Comparison of ENCODE assay signal across 9 cellular contexts in the genomic region with DNA sequence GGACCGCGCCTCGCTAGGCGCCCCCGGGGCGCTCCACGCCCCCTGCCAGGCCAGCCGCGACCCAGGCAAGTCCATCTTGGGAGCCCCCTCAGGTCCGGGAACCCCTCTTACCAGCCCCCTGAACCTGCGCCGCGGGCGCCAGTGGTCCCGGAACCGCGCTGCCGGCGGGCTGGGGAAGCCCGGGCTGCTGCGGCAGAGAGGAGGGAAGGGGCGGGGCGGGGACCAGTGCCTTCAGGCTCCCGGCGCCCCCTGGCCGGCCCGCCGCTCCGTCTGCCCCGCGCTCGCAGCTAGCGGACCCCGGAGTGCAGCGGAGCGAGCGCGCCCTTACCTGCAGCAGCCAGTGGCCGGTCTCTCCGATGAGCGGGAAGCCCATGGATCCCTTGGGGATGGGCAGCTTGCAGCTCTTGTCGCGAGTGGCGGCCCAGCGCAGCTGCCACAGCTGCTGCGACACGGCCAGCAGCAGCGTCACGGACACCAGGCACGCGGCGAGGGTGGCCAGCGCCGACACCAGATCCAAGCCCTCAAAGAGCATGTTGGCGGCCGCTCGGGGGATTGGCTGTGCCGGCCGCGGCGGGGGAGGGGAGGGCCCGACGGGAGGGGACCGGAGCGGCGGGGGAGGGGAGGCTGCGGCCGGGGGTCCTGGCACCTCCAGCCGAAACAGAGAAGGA. TPM values are rescaled to one million over a fixed set of nuclear protein-coding genes. Genes with fewer than 3 reads are reported as not detected.
DNase-seq lines count a peak whose midpoint lies in the region; ATAC-seq lines count a peak whose summit lies in the region.
"Had no signal": no experiment of that assay in that cellular context is flagged by ENCODE, and none has a peak within 500 bp of the region (broad histone marks: within the 10 kb centered on the region; RNA-seq: fewer than 3 reads in every experiment).

TSS of gene CYP26B1 (minus strand) at position 560 of the 668 bp plus-strand sequence. CDS start at position 532, 28 bp downstream.

- DNase-seq in activated CD4-positive, alpha-beta T cell treated with anti-CD3 and anti-CD28 coated beads, Interleukin-2, amount 10 ng/mL, durations not matched to agents 24 days and 14 days: peak; percentile 53
- DNase-seq in activated CD4-positive, alpha-beta T cell treated with anti-CD3 and anti-CD28 coated beads for 4 hours: no peak
- DNase-seq in adipocyte (ENCODE audit: low read depth): peak; percentile 46

- H3K9me3 Mint-ChIP-seq in activated CD4-positive, alpha-beta T cell treated with anti-CD3 and anti-CD28 coated beads, Interleukin-2, amount 10 ng/mL, durations not matched to agents 24 days and 14 days: peaks cover 6% of the 10 kb centered on the region

- peaks cover 21% of the 10 kb centered on the region for H3K4me1 Mint-ChIP-seq in activated CD4-positive, alpha-beta T cell treated with anti-CD3 and anti-CD28 coated beads, Interleukin-2, amount 10 ng/mL, durations not matched to agents 24 days and 14 days

- H3K9ac ChIP-seq in adipocyte (ENCODE audit: low read length): peak within 1 kb of the TSS; percentile 79

- intact Hi-C loops in activated CD4-positive, alpha-beta T cell treated with anti-CD3 and anti-CD28 coated beads, Interleukin-2, amount 10 ng/mL, durations not matched to agents 24 days and 14 days (cut with micrococcal nuclease): loop anchor here (5.0 kb wide), 1 partner anchor 1240 kb away; no protein-coding TSS in a partner anchor

- peak within 1 kb of the TSS; percentile 83 for H3K4me3 ChIP-seq in adipocyte (ENCODE audit: low read length)
- H3K4me3 ChIP-seq in iPS-18c (ENCODE audit: insufficient read depth, low read depth, low read length): peak within 1 kb of the TSS; percentile 70
- peak within 1 kb of the TSS; percentile 33 to 46 (median 43) for H3K4me3 ChIP-seq in skin epidermis

- H3K27me3 Mint-ChIP-seq in activated CD4-positive, alpha-beta T cell treated with anti-CD3 and anti-CD28 coated beads, Interleukin-2, amount 10 ng/mL, durations not matched to agents 24 days and 14 days: peaks cover 62% of the 10 kb centered on the region

- H3K9me3 ChIP-seq in adipocyte (ENCODE audit: control insufficient read depth, low read length) (no peaks in the 10 kb centered on the region), iPS-18c (ENCODE audit: control insufficient read depth, insufficient read depth, low read length) (peaks cover 7% of the 10 kb centered on the region)

- ATAC-seq in HG03159 (IDR thresholded peaks at IDR 0.05; ENCODE audit: unreplicated experiment) (no peak), HG02852 (IDR thresholded peaks at IDR 0.05; ENCODE audit: unreplicated experiment) (no peak), GM18870 (IDR thresholded peaks at IDR 0.05; ENCODE audit: unreplicated experiment) (no peak)

- H3K4me3 Mint-ChIP-seq in activated CD4-positive, alpha-beta T cell treated with anti-CD3 and anti-CD28 coated beads, Interleukin-2, amount 10 ng/mL, durations not matched to agents 24 days and 14 days: peak within 1 kb of the TSS; percentile 76

- peaks cover 33% of the 10 kb centered on the region for H3K4me1 ChIP-seq in adipocyte (ENCODE audit: control insufficient read depth, insufficient read depth, low read length)

- peaks cover 9% of the 10 kb centered on the region for H3K36me3 Mint-ChIP-seq in activated CD4-positive, alpha-beta T cell treated with anti-CD3 and anti-CD28 coated beads, Interleukin-2, amount 10 ng/mL, durations not matched to agents 24 days and 14 days (ENCODE audit: low read depth)

- peaks cover 9% of the 10 kb centered on the region for H3K27me3 ChIP-seq in adipocyte (replicated peaks; ENCODE audit: control insufficient read depth, insufficient read depth, low read length)

- peak within 1 kb of the TSS in 19 of 21 experiments; percentile 8 to 82 (median 63) for H3K27ac ChIP-seq in skin epidermis

- H3K27ac Mint-ChIP-seq in activated CD4-positive, alpha-beta T cell treated with anti-CD3 and anti-CD28 coated beads, Interleukin-2, amount 10 ng/mL, durations not matched to agents 24 days and 14 days: peak within 1 kb of the TSS; percentile 84

- H3K36me3 ChIP-seq in adipocyte (ENCODE audit: control insufficient read depth, insufficient read depth, low read length, severe bottlenecking): no peaks in the 10 kb centered on the region

RNA-seq across cellular contexts. Expression of gene CYP26B1, which starts in this region (rescaled TPM):
- not detected in 2 replicates for total RNA-seq in activated CD4-positive, alpha-beta T cell treated with anti-CD3 and anti-CD28 coated beads, Interleukin-2, amount 10 ng/mL, durations not matched to agents 24 days and 14 days
- total RNA-seq: activated CD8-positive, alpha-beta memory T cell treated with anti-CD3 and anti-CD28 coated beads for 36 hours had no signal

Comparison
In these comparisons a context has a peak if more than half of its experiments do, and no peak if none do; other contexts are left out.
1. Peak in DNase-seq in activated CD4-positive, alpha-beta T cell treated with anti-CD3 and anti-CD28 coated beads, Interleukin-2, amount 10 ng/mL, durations not matched to agents 24 days and 14 days; RNA of the gene not detected or under 1 TPM.